Comparison of ENCODE assay signal across 8 cellular contexts in the genomic region with DNA sequence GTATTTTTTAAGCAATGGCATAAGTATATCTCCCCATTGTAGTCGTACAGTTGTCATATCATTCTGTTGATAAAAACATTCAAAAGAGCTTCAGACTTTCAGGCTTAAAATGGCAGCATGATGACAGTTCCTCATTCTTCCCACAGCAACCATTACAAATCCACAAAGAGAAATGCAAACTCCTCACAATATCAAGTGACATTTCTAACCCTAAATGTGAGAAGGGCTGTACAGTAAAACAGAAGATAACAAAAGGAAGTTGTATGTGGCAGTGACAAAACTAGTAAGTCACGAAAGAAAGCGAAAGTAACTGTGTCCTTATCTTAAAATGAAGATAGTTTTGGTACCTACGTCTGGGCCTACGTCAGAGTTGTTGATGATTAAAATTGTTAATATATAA. TPM values are rescaled to one million over a fixed set of nuclear protein-coding genes. Genes with fewer than 3 reads are reported as not detected.
DNase-seq lines count a peak whose midpoint lies in the region; ATAC-seq and TF ChIP-seq lines count a peak whose summit lies in the region.

No MANE protein-coding gene starts in this region.

- CTCF ChIA-PET in activated CD8-positive, alpha-beta T cell treated with anti-CD3 and anti-CD28 coated beads for 36 hours (lab: Charles Lee), result interaction anchor here (1.2 to 1.5 kb wide), 2 partner anchors 74 to 103 kb away, joined by 3 to 4 read pairs; no protein-coding TSS in a partner anchor

- no peaks in the 10 kb centered on the region for H3K9me3 ChIP-seq in testis

- H3K4me1 Mint-ChIP-seq in activated CD8-positive, alpha-beta T cell treated with anti-CD3 and anti-CD28 coated beads for 36 hours (ENCODE audit: low read depth), result peaks cover 39% of the 10 kb centered on the region

- peak overlapping the region; percentile 79 for H3K4me3 Mint-ChIP-seq in activated CD8-positive, alpha-beta T cell treated with anti-CD3 and anti-CD28 coated beads for 36 hours

- H3K27me3 Mint-ChIP-seq in activated CD8-positive, alpha-beta T cell treated with anti-CD3 and anti-CD28 coated beads for 36 hours, result no peaks in the 10 kb centered on the region

- WGBS in testis, 2 donors, result 58 to 73% methylated on average over 5 of the region's 5 CpGs

- H3K27me3 ChIP-seq in rectal smooth muscle tissue (ENCODE audit: control insufficient read depth, insufficient read depth, low read length), result no peaks in the 10 kb centered on the region
- no peaks in the 10 kb centered on the region for H3K27me3 ChIP-seq in testis

- peak; percentile 22 for ATAC-seq in Right ventricle myocardium superior (ENCODE audit: poor library complexity)
- ATAC-seq in Right ventricle myocardium inferior, result no peak
- peak; percentile 97 for ATAC-seq in HG03095 (IDR thresholded peaks at IDR 0.05; ENCODE audit: unreplicated experiment)
- peak; percentile 82 for ATAC-seq in activated CD8-positive, alpha-beta T cell treated with anti-CD3 and anti-CD28 coated beads for 36 hours

- H3K36me3 Mint-ChIP-seq in activated CD8-positive, alpha-beta T cell treated with anti-CD3 and anti-CD28 coated beads for 36 hours (ENCODE audit: low read depth), result peaks cover 17% of the 10 kb centered on the region

- intact Hi-C loops in Right ventricle myocardium superior (cut with DNase I), result no loop called here
- intact Hi-C loops in Right ventricle myocardium inferior (cut with DNase I), result no loop called here
- intact Hi-C loops in activated CD8-positive, alpha-beta T cell treated with anti-CD3 and anti-CD28 coated beads for 36 hours (cut with micrococcal nuclease), result no loop called here
- intact Hi-C loops in testis (cut with DNase I; ENCODE audit: low total_unique reads), result no loop called here

- DNase-seq in Right ventricle myocardium superior, result no peak
- DNase-seq in Right ventricle myocardium inferior (ENCODE audit: missing footprints), result no peak
- DNase-seq in activated CD8-positive, alpha-beta T cell treated with anti-CD3 and anti-CD28 coated beads for 36 hours, result peak; percentile 40
- no peak for DNase-seq in testis
- DNase-seq in NCI-H345 treated with DMSO at 0.1 percent for 48 hours (lab: John Stamatoyannopoulos, UW; ENCODE audit: unreplicated experiment), result no peak
- no peak for DNase-seq in G401 (ENCODE audit: low spot score)

- in situ Hi-C loops in G401 (cut with HindIII; ENCODE audit: low sequenced_read_pairs), result no loop called here

- H3K36me3 ChIP-seq in rectal smooth muscle tissue (ENCODE audit: control insufficient read depth, insufficient read depth, low read length), result no peaks in the 10 kb centered on the region
- no peaks in the 10 kb centered on the region for H3K36me3 ChIP-seq in testis (ENCODE audit: low read depth, missing control alignments)

- no peak overlapping the region for H3K27ac ChIP-seq in rectal smooth muscle tissue (ENCODE audit: low read depth, low read length)
- peak overlapping the region in 1 of 2 donors; percentile 11 for H3K27ac ChIP-seq in testis

- no peaks in the 10 kb centered on the region for H3K9me3 Mint-ChIP-seq in activated CD8-positive, alpha-beta T cell treated with anti-CD3 and anti-CD28 coated beads for 36 hours

- H3K4me3 ChIP-seq in rectal smooth muscle tissue (ENCODE audit: low read length), result no peak overlapping the region
- no peak overlapping the region for H3K4me3 ChIP-seq in testis

- peak overlapping the region; percentile 92 for H3K27ac Mint-ChIP-seq in activated CD8-positive, alpha-beta T cell treated with anti-CD3 and anti-CD28 coated beads for 36 hours

- TF ChIP-seq POLR2A in testis (IDR thresholded peaks at IDR 0.05), result no peak

- peak overlapping the region; percentile 11 for H3K9ac ChIP-seq in rectal smooth muscle tissue (ENCODE audit: low read length)

- TF ChIP-seq CTCF in activated CD8-positive, alpha-beta T cell treated with anti-CD3 and anti-CD28 coated beads for 36 hours (IDR thresholded peaks at IDR 0.05), result no peak
- no peak for TF ChIP-seq CTCF in testis (IDR thresholded peaks at IDR 0.05)

- H3K4me1 ChIP-seq in rectal smooth muscle tissue (ENCODE audit: control insufficient read depth, insufficient read depth, low read length) (no peaks in the 10 kb centered on the region), testis (no peaks in the 10 kb centered on the region)

- POLR2A ChIA-PET in activated CD8-positive, alpha-beta T cell treated with anti-CD3 and anti-CD28 coated beads for 36 hours (lab: Charles Lee), result no interaction called here

RNA-seq across cellular contexts. Expression of a gene that starts 46.7 kb away (rescaled TPM):
- total RNA-seq in Right ventricle myocardium superior (4.3 TPM), Right ventricle myocardium inferior (4.8 TPM), testis (10 to 100 TPM; 28.5 to 29.9 TPM)
- total RNA-seq in activated CD8-positive, alpha-beta T cell treated with anti-CD3 and anti-CD28 coated beads for 36 hours, result 1 to 10 TPM; 5.3 to 6.3 TPM
- 13.7 TPM for polyA plus RNA-seq in testis (ENCODE audit: insufficient read depth, low read depth, low replicate concordance)
- total RNA-seq in G401 (2014; rRNA removed; shearing (Covaris generic)), result 6.2 and 16.0 TPM in 2 replicates
